Comparison of ENCODE assay signal across 8 cellular contexts in genomic region chr1:31985430-31985829, GRCh38. TPM values are rescaled to one million over a fixed set of nuclear protein-coding genes. Genes with fewer than 3 reads are reported as not detected.
DNase-seq lines count a peak whose midpoint lies in the region; ATAC-seq and TF ChIP-seq lines count a peak whose summit lies in the region.

No MANE protein-coding gene starts in this region.

- TF ChIP-seq CTCF in fibroblast of pulmonary artery (IDR thresholded peaks at IDR 0.05; ENCODE audit: low read length, missing control alignments), result no peak

- H3K36me3 ChIP-seq in SJCRH30, result no peaks in the 10 kb centered on the region

- peaks cover 26% of the 10 kb centered on the region for H3K4me1 ChIP-seq in SJCRH30

- intact Hi-C loops in left ventricle myocardium superior (cut with micrococcal nuclease), result no loop called here
- intact Hi-C loops in Right ventricle myocardium superior (cut with DNase I), result no loop called here
- intact Hi-C loops in head of caudate nucleus (cut with DNase I), result no loop called here
- intact Hi-C loops in sciatic nerve (cut with DNase I), result no loop called here

- no peak overlapping the region for H3K4me3 ChIP-seq in SJCRH30
- H3K4me3 ChIP-seq in fibroblast of pulmonary artery (replicated peaks; ENCODE audit: low read depth, low read length), result no peak overlapping the region

- ATAC-seq in left ventricle myocardium superior (peak; percentile 20), Right ventricle myocardium superior (ENCODE audit: poor library complexity) (no peak), GM18867 (IDR thresholded peaks at IDR 0.05; ENCODE audit: unreplicated experiment) (no peak), HG02759 (IDR thresholded peaks at IDR 0.05; ENCODE audit: unreplicated experiment) (no peak), sciatic nerve (no peak)

- no peaks in the 10 kb centered on the region for H3K27me3 ChIP-seq in SJCRH30

- DNase-seq in left ventricle myocardium superior (no peak), Right ventricle myocardium superior (no peak), SJCRH30 (peak; percentile 14 to 54), fibroblast of pulmonary artery (ENCODE audit: low read depth) (peak; percentile 18), head of caudate nucleus (no peak), sciatic nerve (ENCODE audit: low spot score) (no peak)

- H3K27ac ChIP-seq in SJCRH30, result 0 out of 2 replicates have a peak overlapping the region, but pooled peaks have one; percentile 7

- no peaks in the 10 kb centered on the region for H3K9me3 ChIP-seq in SJCRH30 (replicated peaks)

RNA-seq across cellular contexts. Expression of gene KHDRBS1, which starts 28.2 kb away (rescaled TPM):
- total RNA-seq in left ventricle myocardium superior, result 61.7 TPM
- 51.0 TPM for total RNA-seq in Right ventricle myocardium superior
- 128 and 138 TPM in 2 replicates for total RNA-seq in SJCRH30 (2014; rRNA removed; shearing (Covaris generic))
- 93.9 TPM for total RNA-seq in sciatic nerve

RNA-seq across cellular contexts. Expression of gene PTP4A2, which starts 47.3 kb away (rescaled TPM):
- total RNA-seq in left ventricle myocardium superior (252 TPM), Right ventricle myocardium superior (271 TPM), sciatic nerve (256 TPM)
- total RNA-seq in SJCRH30 (2014; rRNA removed; shearing (Covaris generic)), result 311 and 314 TPM in 2 replicates

Comparison
In these comparisons a context has a peak if more than half of its experiments do, and no peak if none do; other contexts are left out.
1. DNase-seq: peak in SJCRH30 (2 of 2) and fibroblast of pulmonary artery (single experiment); none in left ventricle myocardium superior (single experiment), Right ventricle myocardium superior (single experiment), head of caudate nucleus (0 of 42) and sciatic nerve (single experiment).